Comparison of ENCODE assay signal across 8 cellular contexts in the genomic region with DNA sequence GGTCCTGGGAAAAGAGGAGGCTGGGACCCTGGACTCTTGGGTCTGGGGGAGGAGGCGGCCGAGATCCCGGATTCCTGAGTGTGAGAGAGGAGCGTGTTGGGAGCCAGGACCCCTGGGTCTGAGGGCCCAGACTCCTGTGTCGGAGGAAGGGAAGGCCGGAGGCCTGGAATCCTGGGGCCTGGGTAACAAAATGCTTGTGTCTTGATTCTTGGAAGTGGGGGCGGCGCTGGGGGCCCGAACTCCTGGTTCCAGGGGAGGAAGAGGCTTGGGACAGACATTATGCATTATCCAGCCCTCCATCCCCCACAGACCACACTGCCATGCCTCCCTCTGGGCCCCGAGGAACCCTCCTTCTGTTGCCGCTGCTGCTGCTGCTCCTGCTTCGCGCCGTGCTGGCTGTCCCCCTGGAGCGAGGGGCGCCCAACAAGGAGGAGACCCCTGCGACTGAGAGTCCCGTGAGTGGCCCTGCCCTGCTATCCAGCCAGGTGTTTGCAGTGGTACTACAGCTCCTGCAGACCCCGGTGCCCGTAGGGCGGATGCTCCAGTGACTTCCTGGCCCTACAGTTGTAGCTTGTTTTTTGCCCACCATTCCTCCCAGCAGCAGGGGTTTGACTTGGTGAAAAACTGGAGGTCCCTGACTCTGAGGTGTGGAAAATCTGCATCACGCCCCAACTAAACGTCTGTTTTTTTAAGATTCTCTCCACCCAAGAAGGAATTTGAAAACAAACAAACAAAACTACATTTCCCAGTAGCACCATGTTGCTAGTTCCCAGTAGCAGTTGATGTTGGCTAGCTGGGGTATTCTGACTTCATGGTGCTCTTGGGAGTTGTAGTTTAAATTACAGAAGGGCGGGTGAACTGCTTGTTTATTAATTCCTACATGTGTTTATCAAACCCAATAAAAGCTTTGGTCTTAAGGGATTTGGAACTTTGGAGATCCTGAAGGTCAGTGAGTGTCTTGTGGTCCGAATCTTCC. TPM values are rescaled to one million over a fixed set of nuclear protein-coding genes. Genes with fewer than 3 reads are reported as not detected.
DNase-seq lines count a peak whose midpoint lies in the region; TF ChIP-seq lines count a peak whose summit lies in the region.

No MANE protein-coding gene starts in this region.

- intact Hi-C loops in dendritic cell treated with granulocyte-macrophage colony-stimulating factor and Interleukin-4, amounts not matched to agents 40 ng/mL and 50 ng/mL, for 4 days (cut with micrococcal nuclease): loop anchor here (1.0 kb wide), 2 partner anchors 25 to 67 kb away; no protein-coding TSS in a partner anchor

- POLR2A ChIA-PET in AG04450 (lab: Yijun Ruan, JAX): interaction anchor here (1.0 to 2.6 kb wide), 9 partner anchors 21 to 70 kb away, joined by 4 to 19 read pairs (median 7); partner anchors contain the start of genes BAX, FTL and PPP1R15A

- H3K27ac Mint-ChIP-seq in dendritic cell treated with granulocyte-macrophage colony-stimulating factor and Interleukin-4, amounts not matched to agents 40 ng/mL and 50 ng/mL, for 4 days: peak overlapping the region; percentile 99

- TF ChIP-seq EP300 in tibial nerve (IDR thresholded peaks at IDR 0.05): no peak

- peak overlapping the region; percentile 94 for H3K4me3 ChIP-seq in AG04450 (ENCODE audit: low read depth, low read length)
- peak overlapping the region; percentile 52 for H3K4me3 ChIP-seq in SJSA1
- peak overlapping the region; percentile 66 to 84 (median 77) for H3K4me3 ChIP-seq in tibial nerve

- H3K36me3 ChIP-seq in SJSA1 (peaks cover 19% of the 10 kb centered on the region), tibial nerve (peaks cover 0 to 20% (median 1%) of the 10 kb centered on the region in 3 donors)

- H3K4me1 ChIP-seq in SJSA1 (replicated peaks) (peaks cover 9% of the 10 kb centered on the region), tibial nerve (peaks cover 0 to 44% (median 13%) of the 10 kb centered on the region in 4 donors)

- TF ChIP-seq CTCF in AG04450 (IDR thresholded peaks at IDR 0.05; ENCODE audit: low read depth, low read length): no peak
- no peak for TF ChIP-seq CTCF in tibial nerve (IDR thresholded peaks at IDR 0.05)

- CTCF ChIA-PET in AG04450 (lab: Charles Lee): interaction anchor here (0.7 to 2.2 kb wide), 4 partner anchors 22 to 93 kb away, joined by 3 to 9 read pairs (median 4); partner anchors contain the start of gene RUVBL2

- no peaks in the 10 kb centered on the region; the same call in 1 of the 2 replicates for H3K9me3 ChIP-seq in AG04450 (ENCODE audit: control insufficient read depth, insufficient read depth, low read length)
- no peaks in the 10 kb centered on the region for H3K9me3 ChIP-seq in SJSA1 (replicated peaks)
- no peaks in the 10 kb centered on the region for H3K9me3 ChIP-seq in tibial nerve

- H3K27me3 Mint-ChIP-seq in dendritic cell treated with granulocyte-macrophage colony-stimulating factor and Interleukin-4, amounts not matched to agents 40 ng/mL and 50 ng/mL, for 4 days: peaks cover 20% of the 10 kb centered on the region

- DNase-seq in AG04450 (ENCODE audit: low read depth, low spot score) (no peak), GM19240 (ENCODE audit: insufficient read length, low spot score) (peak; percentile 63), SJSA1 (ENCODE audit: low read depth in 1 of 2, low spot score in 2 of 2) (peak in 1 of 2 experiments; percentile 39), medulla oblongata (ENCODE audit: extremely low spot score) (peak; percentile 31), tibial nerve (ENCODE audit: low spot score in 2 of 2) (no peak), occipital lobe (lab: John Stamatoyannopoulos, UW) (no peak), mesenteric fat pad (ENCODE audit: low spot score) (no peak)

- peaks cover 48% of the 10 kb centered on the region for H3K4me1 Mint-ChIP-seq in dendritic cell treated with granulocyte-macrophage colony-stimulating factor and Interleukin-4, amounts not matched to agents 40 ng/mL and 50 ng/mL, for 4 days (ENCODE audit: low read depth)

- H3K9me3 Mint-ChIP-seq in dendritic cell treated with granulocyte-macrophage colony-stimulating factor and Interleukin-4, amounts not matched to agents 40 ng/mL and 50 ng/mL, for 4 days: no peaks in the 10 kb centered on the region

- TF ChIP-seq POLR2A in tibial nerve (IDR thresholded peaks at IDR 0.05): no peak

- H3K4me3 Mint-ChIP-seq in dendritic cell treated with granulocyte-macrophage colony-stimulating factor and Interleukin-4, amounts not matched to agents 40 ng/mL and 50 ng/mL, for 4 days: peak overlapping the region; percentile 100

- H3K27me3 ChIP-seq in AG04450 (ENCODE audit: control insufficient read depth, insufficient read depth, low read length) (no peaks in the 10 kb centered on the region), SJSA1 (replicated peaks) (no peaks in the 10 kb centered on the region), tibial nerve (no peaks in the 10 kb centered on the region)

- peaks cover 58% of the 10 kb centered on the region for H3K36me3 Mint-ChIP-seq in dendritic cell treated with granulocyte-macrophage colony-stimulating factor and Interleukin-4, amounts not matched to agents 40 ng/mL and 50 ng/mL, for 4 days (ENCODE audit: low read depth)

- peak overlapping the region; percentile 83 for H3K27ac ChIP-seq in AG04450 (ENCODE audit: low read depth, low read length)
- peak overlapping the region; percentile 39 for H3K27ac ChIP-seq in SJSA1
- H3K27ac ChIP-seq in tibial nerve: peak overlapping the region; percentile 90 to 97 (median 95)

- WGBS in tibial nerve, 2 donors: 12 to 13% methylated on average over 21 to 24 of the region's 25 CpGs

RNA-seq across cellular contexts. Expression of gene NUCB1, which starts 0.7 kb away (rescaled TPM):
- 123 and 130 TPM in 2 replicates for polyA plus RNA-seq in AG04450 (2011; rRNA removed)
- polyA minus RNA-seq in AG04450 (2011; rRNA and poly(A)+ RNA removed): 40.7 and 56.0 TPM in 2 replicates
- total RNA-seq in SJSA1 (2014; rRNA removed; shearing (Covaris generic)): 200 and 215 TPM in 2 replicates
- total RNA-seq in tibial nerve (100 to 1,000 TPM; 220 to 352 (median 287) TPM), occipital lobe (42.6 TPM), mesenteric fat pad (304 TPM)

RNA-seq across cellular contexts. Expression of gene TULP2, which starts 2.2 kb away (rescaled TPM):
- 0.20 and 0.25 TPM in 2 replicates for polyA plus RNA-seq in AG04450 (2011; rRNA removed)
- polyA minus RNA-seq in AG04450 (2011; rRNA and poly(A)+ RNA removed): 0.18 and 0.26 TPM in 2 replicates
- not detected in 2 replicates for total RNA-seq in SJSA1 (2014; rRNA removed; shearing (Covaris generic))
- total RNA-seq in tibial nerve (1 to 10 TPM in 1 of 4 donors, under 1 TPM in 2, not detected in 1; 0.22 to 2.5 (median 0.60) TPM), occipital lobe (not detected), mesenteric fat pad (not detected)

RNA-seq across cellular contexts. Expression of gene PPP1R15A, which starts 28.5 kb away (rescaled TPM):
- polyA plus RNA-seq in AG04450 (2011; rRNA removed): 36.5 and 37.2 TPM in 2 replicates
- polyA minus RNA-seq in AG04450 (2011; rRNA and poly(A)+ RNA removed): 20.5 and 22.8 TPM in 2 replicates
- total RNA-seq in SJSA1 (2014; rRNA removed; shearing (Covaris generic)): 79.5 and 86.0 TPM in 2 replicates
- total RNA-seq in tibial nerve (100 to 1,000 TPM in 2 of 4 donors, 10 to 100 TPM in 2; 81.0 to 171 (median 101) TPM), occipital lobe (24.6 TPM), mesenteric fat pad (152 TPM)

RNA-seq across cellular contexts. Expression of gene PLEKHA4, which starts 32.3 kb away (rescaled TPM):
- polyA plus RNA-seq in AG04450 (2011; rRNA removed): 7.1 and 11.9 TPM in 2 replicates
- 7.3 and 10.1 TPM in 2 replicates for polyA minus RNA-seq in AG04450 (2011; rRNA and poly(A)+ RNA removed)
- 3.5 and 11.8 TPM in 2 replicates for total RNA-seq in SJSA1 (2014; rRNA removed; shearing (Covaris generic))
- total RNA-seq in tibial nerve: 100 to 1,000 TPM; 211 to 444 (median 282) TPM
- 0.31 TPM for total RNA-seq in occipital lobe
- total RNA-seq in mesenteric fat pad: 44.9 TPM

RNA-seq across cellular contexts. Expression of gene DHDH, which starts 32.7 kb away (rescaled TPM):
- 0.48 and 0.61 TPM in 2 replicates for polyA plus RNA-seq in AG04450 (2011; rRNA removed)
- polyA minus RNA-seq in AG04450 (2011; rRNA and poly(A)+ RNA removed): 0.55 TPM in 1 of 2 replicates, not detected in the other
- total RNA-seq in SJSA1 (2014; rRNA removed; shearing (Covaris generic)): 0.16 and 1.7 TPM in 2 replicates
- total RNA-seq in tibial nerve (1 to 10 TPM in 1 of 4 donors, not detected in 3; 1.2 TPM), occipital lobe (not detected), mesenteric fat pad (0.61 TPM)

Comparison
In these comparisons a context has a peak if more than half of its experiments do, and no peak if none do; other contexts are left out.
1. DNase-seq: peak in GM19240 (single experiment) and medulla oblongata (single experiment); none in AG04450 (single experiment), tibial nerve (0 of 2), occipital lobe (single experiment) and mesenteric fat pad (single experiment).
2. H3K27ac ChIP-seq: peak in every context shown above with its lines; median percentile 95 in tibial nerve; 83 in AG04450; 39 in SJSA1.
3. Peak in every context shown above with its lines, with median percentiles within 50 percentile points of each other: H3K4me3 ChIP-seq.